In genomic region chr2:177396630-177397460, GRCh38 we compare ENCODE assay signal across 9 cellular contexts. TPM values are rescaled to one million over a fixed set of nuclear protein-coding genes. Genes with fewer than 3 reads are reported as not detected.
A peak's percentile ranks its signal among the peaks of the same experiment; 100 is the strongest.
DNase-seq lines count a peak whose midpoint lies in the region; TF ChIP-seq lines count a peak whose summit lies in the region.
"Had no signal": no experiment of that assay in that cellular context is flagged by ENCODE, and none has a peak within 500 bp of the region (broad histone marks: within the 10 kb centered on the region; RNA-seq: fewer than 3 reads in every experiment).

No MANE protein-coding gene starts in this region.

- TF ChIP-seq CTCF in hepatocyte (IDR thresholded peaks at IDR 0.05; ENCODE audit: poor library complexity) = no peak
- no peak for TF ChIP-seq CTCF in suprapubic skin (IDR thresholded peaks at IDR 0.05)

- intact Hi-C loops in activated T-helper 1 cell treated with anti-CD3 and anti-CD28 coated beads, Interleukin-12 subunit alpha, Interleukin-12 subunit beta, Interleukin-2, Interleukin-4 antibody, amounts not matched to agents 30 ng/mL and 10 ng/mL and 1 ng/mL, durations not matched to agents 14 hours and 24 hours and 36 hours (cut with micrococcal nuclease) = no loop called here

- no peaks in the 10 kb centered on the region for H3K9me3 Mint-ChIP-seq in activated T-helper 1 cell treated with anti-CD3 and anti-CD28 coated beads, Interleukin-12 subunit alpha, Interleukin-12 subunit beta, Interleukin-2, Interleukin-4 antibody, amounts not matched to agents 30 ng/mL and 10 ng/mL and 1 ng/mL, durations not matched to agents 14 hours and 24 hours and 36 hours

- H2AFZ ChIP-seq in hepatocyte = no peak overlapping the region

- H3K4me3 ChIP-seq in hepatocyte (no peak overlapping the region), suprapubic skin (no peak overlapping the region)

- peaks cover 25% of the 10 kb centered on the region for H3K36me3 Mint-ChIP-seq in activated T-helper 1 cell treated with anti-CD3 and anti-CD28 coated beads, Interleukin-12 subunit alpha, Interleukin-12 subunit beta, Interleukin-2, Interleukin-4 antibody, amounts not matched to agents 30 ng/mL and 10 ng/mL and 1 ng/mL, durations not matched to agents 14 hours and 24 hours and 36 hours (ENCODE audit: low read depth)

- H3K9me2 ChIP-seq in hepatocyte (replicated peaks; ENCODE audit: insufficient read depth) = no peaks in the 10 kb centered on the region

- peak; percentile 24 for DNase-seq in NCI-H82 (lab: John Stamatoyannopoulos, UW)
- DNase-seq in NCI-H82 treated with DMSO at 0.1 percent for 48 hours (lab: John Stamatoyannopoulos, UW; ENCODE audit: unreplicated experiment) = no peak
- no peak for DNase-seq in activated T-helper 1 cell treated with anti-CD3 and anti-CD28 coated beads, Interleukin-12 subunit alpha, Interleukin-12 subunit beta, Interleukin-2, Interleukin-4 antibody, amounts not matched to agents 30 ng/mL and 10 ng/mL and 1 ng/mL, durations not matched to agents 14 hours and 24 hours and 36 hours (ENCODE audit: low spot score)
- peak; percentile 10 for DNase-seq in hepatocyte (ENCODE audit: low spot score)
- no peak for DNase-seq in suprapubic skin (ENCODE audit: low spot score in 2 of 2)
- DNase-seq in HuH-7 (ENCODE audit: low spot score) = no peak
- DNase-seq in NCI-H345 treated with DMSO at 0.1 percent for 48 hours (lab: John Stamatoyannopoulos, UW; ENCODE audit: unreplicated experiment) = no peak
- DNase-seq in stimulated activated CD4-positive, alpha-beta T cell treated with anti-CD3 and anti-CD28 coated beads, Interleukin-1b, Interleukin-23, amount 100 ng/mL, for 48 hours = no peak
- DNase-seq: WERI-Rb-1 had no signal

- H3K4me2 ChIP-seq in hepatocyte = peak overlapping the region; percentile 40

- no peaks in the 10 kb centered on the region for H3K9me3 ChIP-seq in hepatocyte (ENCODE audit: low read depth)
- H3K9me3 ChIP-seq in suprapubic skin = no peaks in the 10 kb centered on the region

- TF ChIP-seq POLR2A in suprapubic skin (IDR thresholded peaks at IDR 0.05) = no peak

- H3K27me3 ChIP-seq in hepatocyte (no peaks in the 10 kb centered on the region), suprapubic skin (no peaks in the 10 kb centered on the region)

- peak overlapping the region; percentile 15 for H3K27ac Mint-ChIP-seq in activated T-helper 1 cell treated with anti-CD3 and anti-CD28 coated beads, Interleukin-12 subunit alpha, Interleukin-12 subunit beta, Interleukin-2, Interleukin-4 antibody, amounts not matched to agents 30 ng/mL and 10 ng/mL and 1 ng/mL, durations not matched to agents 14 hours and 24 hours and 36 hours

- H3K4me1 Mint-ChIP-seq in activated T-helper 1 cell treated with anti-CD3 and anti-CD28 coated beads, Interleukin-12 subunit alpha, Interleukin-12 subunit beta, Interleukin-2, Interleukin-4 antibody, amounts not matched to agents 30 ng/mL and 10 ng/mL and 1 ng/mL, durations not matched to agents 14 hours and 24 hours and 36 hours (ENCODE audit: low read depth) = peaks cover 77% of the 10 kb centered on the region

- H3K79me2 ChIP-seq in hepatocyte = peaks cover 79% of the 10 kb centered on the region

- no peaks in the 10 kb centered on the region for H3K27me3 Mint-ChIP-seq in activated T-helper 1 cell treated with anti-CD3 and anti-CD28 coated beads, Interleukin-12 subunit alpha, Interleukin-12 subunit beta, Interleukin-2, Interleukin-4 antibody, amounts not matched to agents 30 ng/mL and 10 ng/mL and 1 ng/mL, durations not matched to agents 14 hours and 24 hours and 36 hours (ENCODE audit: insufficient read depth)

- H3K36me3 ChIP-seq in hepatocyte (replicated peaks; ENCODE audit: insufficient read depth, low read depth) (no peaks in the 10 kb centered on the region), suprapubic skin (no peaks in the 10 kb centered on the region)

- peaks cover 3% of the 10 kb centered on the region for H4K20me1 ChIP-seq in hepatocyte (ENCODE audit: insufficient read depth, poor library complexity, severe bottlenecking)

- H3K4me3 Mint-ChIP-seq in activated T-helper 1 cell treated with anti-CD3 and anti-CD28 coated beads, Interleukin-12 subunit alpha, Interleukin-12 subunit beta, Interleukin-2, Interleukin-4 antibody, amounts not matched to agents 30 ng/mL and 10 ng/mL and 1 ng/mL, durations not matched to agents 14 hours and 24 hours and 36 hours = peak overlapping the region; percentile 16

- peaks cover 18% of the 10 kb centered on the region for H3K4me1 ChIP-seq in hepatocyte (ENCODE audit: insufficient read depth)
- H3K4me1 ChIP-seq in suprapubic skin = peaks cover 30% of the 10 kb centered on the region

- no peak for TF ChIP-seq EP300 in suprapubic skin (IDR thresholded peaks at IDR 0.05)

- H3K27ac ChIP-seq in hepatocyte (peak overlapping the region; percentile 77), suprapubic skin (peak overlapping the region; percentile 60)
- H3K27ac ChIP-seq: WERI-Rb-1 had no signal

- 79% methylated on average over 11 of the region's 11 CpGs for WGBS in hepatocyte (ENCODE audit: low lambda C conversion rate, missing lambda C conversion rate)
- 81% methylated on average over 11 of the region's 11 CpGs for WGBS in suprapubic skin

RNA-seq across cellular contexts. Expression of gene AGPS, which starts 4.3 kb away (rescaled TPM):
- 70.1 and 71.8 TPM in 2 replicates for total RNA-seq in activated T-helper 1 cell treated with anti-CD3 and anti-CD28 coated beads, Interleukin-12 subunit alpha, Interleukin-12 subunit beta, Interleukin-2, Interleukin-4 antibody, amounts not matched to agents 30 ng/mL and 10 ng/mL and 1 ng/mL, durations not matched to agents 14 hours and 24 hours and 36 hours
- total RNA-seq in hepatocyte (36.1 and 43.7 TPM in 2 replicates), suprapubic skin (10 to 100 TPM; 10.9 to 19.4 (median 13.9) TPM)
- polyA plus RNA-seq in hepatocyte = 22.4 and 26.6 TPM in 2 replicates

Comparison
In these comparisons a context has a peak if more than half of its experiments do, and no peak if none do; other contexts are left out.
1. DNase-seq: peak in NCI-H82 (single experiment) and hepatocyte (single experiment); none in NCI-H82 treated with DMSO at 0.1 percent for 48 hours (single experiment), activated T-helper 1 cell treated with anti-CD3 and anti-CD28 coated beads, Interleukin-12 subunit alpha, Interleukin-12 subunit beta, Interleukin-2, Interleukin-4 antibody, amounts not matched to agents 30 ng/mL and 10 ng/mL and 1 ng/mL, durations not matched to agents 14 hours and 24 hours and 36 hours (single experiment), suprapubic skin (0 of 2), HuH-7 (single experiment), NCI-H345 treated with DMSO at 0.1 percent for 48 hours (single experiment) and stimulated activated CD4-positive, alpha-beta T cell treated with anti-CD3 and anti-CD28 coated beads, Interleukin-1b, Interleukin-23, amount 100 ng/mL, for 48 hours (single experiment).